Comparison of ENCODE assay signal across 8 cellular contexts in genomic region chr7:124784879-124785818, GRCh38. TPM values are rescaled to one million over a fixed set of nuclear protein-coding genes. Genes with fewer than 3 reads are reported as not detected.
DNase-seq lines count a peak whose midpoint lies in the region; ATAC-seq and TF ChIP-seq lines count a peak whose summit lies in the region.
"Had no signal": no experiment of that assay in that cellular context is flagged by ENCODE, and none has a peak within 500 bp of the region (broad histone marks: within the 10 kb centered on the region; RNA-seq: fewer than 3 reads in every experiment).

No MANE protein-coding gene starts in this region.

- no peak overlapping the region for H3K27ac ChIP-seq in H9 (ENCODE audit: insufficient read length, low read depth, low read length)

- no CpG with 5 or more reads among the region's 9 CpGs for WGBS in H9 (ENCODE audit: extremely low coverage, insufficient read length, low lambda C conversion rate)

- H4K8ac ChIP-seq in H9 (replicated peaks; ENCODE audit: insufficient read length, low read depth, low read length): no peak overlapping the region

- H3K4me2 ChIP-seq in H9 (ENCODE audit: insufficient read depth, insufficient read length, low read length): no peak overlapping the region

- no peak overlapping the region for H3K27ac Mint-ChIP-seq in H9
- H3K27ac Mint-ChIP-seq: activated naive CD4-positive, alpha-beta T cell treated with anti-CD3 and anti-CD28 coated beads, Interleukin-2, amount 50 U/mL, for 72 hours had no signal

- no peak overlapping the region for H3K14ac ChIP-seq in H9 (ENCODE audit: insufficient read depth, low read length)

- no peak overlapping the region for H2BK15ac ChIP-seq in H9 (ENCODE audit: low read depth, low read length)

- H4K5ac ChIP-seq in H9 (ENCODE audit: insufficient read length, low read depth, low read length): no peak overlapping the region

- H3K36me3 ChIP-seq in MG63: no peaks in the 10 kb centered on the region
- no peaks in the 10 kb centered on the region for H3K36me3 ChIP-seq in mucosa of descending colon (ENCODE audit: low read depth)

- H3K4me3 Mint-ChIP-seq in H9: no peak overlapping the region

- H3K23me2 ChIP-seq in H9 (ENCODE audit: insufficient read length, low read depth, low read length, poor library complexity, severe bottlenecking): no peaks in the 10 kb centered on the region

- H2AK5ac ChIP-seq in H9 (ENCODE audit: insufficient read length, low read length): no peak overlapping the region

- H3K9ac ChIP-seq in H9 (ENCODE audit: extremely low read depth, insufficient read length, low read length): no peak overlapping the region

- no peak overlapping the region for H3K4me3 ChIP-seq in MG63
- no peak overlapping the region for H3K4me3 ChIP-seq in mucosa of descending colon

- H2BK5ac ChIP-seq in H9 (ENCODE audit: insufficient read length, low read length): no peak overlapping the region

- no peaks in the 10 kb centered on the region for H4K20me1 ChIP-seq in H9 (ENCODE audit: control insufficient read depth, insufficient read depth, insufficient read length)

- no peak overlapping the region for H3T11ph ChIP-seq in H9 (ENCODE audit: low read length)

- DNase-seq in H9 (peak; percentile 73), MG63 (peak; percentile 33), RPMI7951 (ENCODE audit: low read depth) (peak; percentile 23), epidermal melanocyte (ENCODE audit: insufficient read length, low spot score) (peak; percentile 21), mucosa of descending colon (peak in 1 of 3 donors; percentile 20), GOT3 (lab: John Stamatoyannopoulos, UW) (no peak)

- H3K9me3 Mint-ChIP-seq in H9: no peaks in the 10 kb centered on the region
- H3K9me3 Mint-ChIP-seq: activated naive CD4-positive, alpha-beta T cell treated with anti-CD3 and anti-CD28 coated beads, Interleukin-2, amount 50 U/mL, for 72 hours had no signal

- H3K79me2 ChIP-seq in H9 (ENCODE audit: insufficient read depth, low read length): no peaks in the 10 kb centered on the region

- H3K18ac ChIP-seq in H9 (ENCODE audit: insufficient read length, low read depth, low read length): no peak overlapping the region

- H2AFZ ChIP-seq in H9 (ENCODE audit: low read length): no peak overlapping the region

- no peaks in the 10 kb centered on the region for H3K79me1 ChIP-seq in H9 (ENCODE audit: insufficient read depth, low read depth, low read length, poor library complexity, severe bottlenecking)

- H3K9me3 ChIP-seq in H9 (ENCODE audit: control insufficient read depth, low read depth, low read length) (no peaks in the 10 kb centered on the region), MG63 (no peaks in the 10 kb centered on the region), mucosa of descending colon (no peaks in the 10 kb centered on the region)

- no peaks in the 10 kb centered on the region for H3K27me3 Mint-ChIP-seq in H9 (ENCODE audit: low read depth)

- H3K4me1 Mint-ChIP-seq in H9: peaks cover 6 to 17% of the 10 kb centered on the region in 2 experiments

- intact Hi-C loops in mucosa of descending colon (cut with DNase I, micrococcal nuclease): loop anchor here in 1 of 2 donors (10.0 kb wide), 1 partner anchor 630 kb away; no protein-coding TSS in a partner anchor

- H3K4me1 ChIP-seq in H9 (ENCODE audit: insufficient read depth, low read length) (peaks cover 3% of the 10 kb centered on the region; the same call in 1 of the 2 replicates), mucosa of descending colon (ENCODE audit: low read depth) (no peaks in the 10 kb centered on the region)

- no peak overlapping the region for H2BK12ac ChIP-seq in H9 (ENCODE audit: insufficient read length, low read depth, low read length)

- peak; percentile 80 for ATAC-seq in mucosa of descending colon

- TF ChIP-seq CTCF in GM12872 (IDR thresholded peaks at IDR 0.05; ENCODE audit: insufficient read depth, low read depth, low read length): peak; percentile 75
- TF ChIP-seq CTCF in H9 (conservative IDR thresholded peaks at IDR 0.05): peak; percentile 93
- TF ChIP-seq CTCF in mucosa of descending colon (IDR thresholded peaks at IDR 0.05): peak; percentile 51

- H3K4ac ChIP-seq in H9 (ENCODE audit: low read depth, low read length): no peak overlapping the region

- no peak overlapping the region for H4K91ac ChIP-seq in H9 (ENCODE audit: insufficient read length, low read depth, low read length)

- no peak overlapping the region for H2BK120ac ChIP-seq in H9 (ENCODE audit: low read depth, low read length, poor library complexity, severe bottlenecking)

- H3K23ac ChIP-seq in H9 (ENCODE audit: insufficient read length, low read depth, low read length): no peak overlapping the region

- no peak overlapping the region for H2BK20ac ChIP-seq in H9 (ENCODE audit: low read depth, low read length, poor library complexity, severe bottlenecking)

- no peaks in the 10 kb centered on the region for H3K27me3 ChIP-seq in H9 (ENCODE audit: insufficient read depth, low read length)
- H3K27me3 ChIP-seq in MG63: no peaks in the 10 kb centered on the region

- H3K36me3 Mint-ChIP-seq in H9 (ENCODE audit: insufficient read depth in 1 of 3, low read depth in 3 of 3): peaks cover 0 to 4% (median 4%) of the 10 kb centered on the region in 3 experiments; a peak in 1 of 7 replicates
- H3K36me3 Mint-ChIP-seq: activated naive CD4-positive, alpha-beta T cell treated with anti-CD3 and anti-CD28 coated beads, Interleukin-2, amount 50 U/mL, for 72 hours had no signal

- no peak overlapping the region for H3K56ac ChIP-seq in H9 (ENCODE audit: insufficient read length, low read depth, low read length)

RNA-seq across cellular contexts. Expression of gene GPR37, which starts 19.6 kb away (rescaled TPM):
- total RNA-seq in H9 (2021) (1.6 and 1.8 TPM in 2 replicates), mucosa of descending colon (1 to 10 TPM in 2 of 3 donors, under 1 TPM in 1; 0.93 to 1.2 (median 1.1) TPM)
- 0.07 TPM in 1 of 2 replicates, not detected in the other for total RNA-seq in MG63 (2014; rRNA removed; shearing (Covaris generic); ENCODE audit: low replicate concordance)
- 0.20 and 0.24 TPM in 2 replicates for total RNA-seq in RPMI7951 (2014; rRNA removed; shearing (Covaris generic))
- total RNA-seq: activated naive CD4-positive, alpha-beta T cell treated with anti-CD3 and anti-CD28 coated beads, Interleukin-2, amount 50 U/mL, for 72 hours had no signal
